ENCODE assay signal across 10 cellular contexts in genomic region chr11:66112041-66112491, GRCh38. TPM values are rescaled to one million over a fixed set of nuclear protein-coding genes. Genes with fewer than 3 reads are reported as not detected.
DNase-seq lines count a peak whose midpoint lies in the region; ATAC-seq lines count a peak whose summit lies in the region.
"Had no signal": no experiment of that assay in that cellular context is flagged by ENCODE, and none has a peak within 500 bp of the region (broad histone marks: within the 10 kb centered on the region; RNA-seq: fewer than 3 reads in every experiment).

No MANE protein-coding gene starts in this region.

- H3K4me3 ChIP-seq in MG63 (no peak overlapping the region), aorta (ENCODE audit: low read length in 2 of 2) (no peak overlapping the region)

- H3K9me3 ChIP-seq in MG63 (no peaks in the 10 kb centered on the region), aorta (ENCODE audit: control insufficient read depth, low read length) (no peaks in the 10 kb centered on the region)

- 67 to 71% methylated on average over 9 of the region's 9 CpGs for WGBS in aorta, 2 donors

- H3K27me3 Mint-ChIP-seq in activated T-cell treated with anti-CD3 and anti-CD28 coated beads, Interleukin-2, amount 50 U/mL, for 72 hours (ENCODE audit: low read depth), result no peaks in the 10 kb centered on the region
- H3K27me3 Mint-ChIP-seq in stimulated activated naive CD8-positive, alpha-beta T cell treated with anti-CD3 and anti-CD28 coated beads, Interleukin-15, amount 100 ng/mL, for 72 hours, result no peaks in the 10 kb centered on the region

- no peak for ATAC-seq in activated T-cell treated with anti-CD3 and anti-CD28 coated beads, Interleukin-2, amount 50 U/mL, for 72 hours (replicated peaks in 1 of 2)
- ATAC-seq in left cardiac atrium, result peak; percentile 17 to 64
- ATAC-seq in stimulated activated naive CD8-positive, alpha-beta T cell treated with anti-CD3 and anti-CD28 coated beads, Interleukin-15, amount 100 ng/mL, for 72 hours, result no peak
- no peak for ATAC-seq in aorta (ENCODE audit: low FRiP score)

- DNase-seq in activated T-cell treated with anti-CD3 and anti-CD28 coated beads, Interleukin-2, amount 50 U/mL, for 72 hours, result no peak
- no peak for DNase-seq in activated T-cell treated with anti-CD3 and anti-CD28 coated beads, Interleukin-2, amount 50 U/mL, for 48 hours
- DNase-seq in SK-MEL-5 (ENCODE audit: low read depth, low spot score) (peak; percentile 7), left cardiac atrium (no peak), MG63 (no peak), hippocampal formation (lab: John Stamatoyannopoulos, UW) (no peak), aorta (no peak)
- DNase-seq in stimulated activated naive CD8-positive, alpha-beta T cell treated with anti-CD3 and anti-CD28 coated beads, Interleukin-15, amount 100 ng/mL, for 72 hours, result no peak
- DNase-seq: COR-L47, SHP77 had no signal

- in situ Hi-C loops in SK-MEL-5 (cut with HindIII; ENCODE audit: low pct_unique_long_range_greater_than_20kb, low sequenced_read_pairs), result no loop called here

- H3K4me3 Mint-ChIP-seq in activated T-cell treated with anti-CD3 and anti-CD28 coated beads, Interleukin-2, amount 50 U/mL, for 72 hours, result peak overlapping the region in 1 of 2 donors; percentile 57
- peak overlapping the region; percentile 2 to 50 for H3K4me3 Mint-ChIP-seq in stimulated activated naive CD8-positive, alpha-beta T cell treated with anti-CD3 and anti-CD28 coated beads, Interleukin-15, amount 100 ng/mL, for 72 hours

- H3K27me3 ChIP-seq in MG63 (no peaks in the 10 kb centered on the region), aorta (ENCODE audit: control insufficient read depth in 1 of 2, insufficient read depth in 2 of 2, low read length in 1 of 2) (no peaks in the 10 kb centered on the region)

- no peaks in the 10 kb centered on the region for H3K9me3 Mint-ChIP-seq in activated T-cell treated with anti-CD3 and anti-CD28 coated beads, Interleukin-2, amount 50 U/mL, for 72 hours
- H3K9me3 Mint-ChIP-seq in stimulated activated naive CD8-positive, alpha-beta T cell treated with anti-CD3 and anti-CD28 coated beads, Interleukin-15, amount 100 ng/mL, for 72 hours, result no peaks in the 10 kb centered on the region

- H3K27ac Mint-ChIP-seq in activated T-cell treated with anti-CD3 and anti-CD28 coated beads, Interleukin-2, amount 50 U/mL, for 72 hours, result peak overlapping the region; percentile 98
- peak overlapping the region; percentile 2 to 67 for H3K27ac Mint-ChIP-seq in stimulated activated naive CD8-positive, alpha-beta T cell treated with anti-CD3 and anti-CD28 coated beads, Interleukin-15, amount 100 ng/mL, for 72 hours

- H3K4me1 ChIP-seq in aorta (ENCODE audit: control insufficient read depth in 1 of 2, insufficient read depth in 2 of 2, low read length in 2 of 2), result peaks cover 2 to 8% of the 10 kb centered on the region in 2 donors

- no peak overlapping the region for H3K27ac ChIP-seq in aorta (ENCODE audit: low read depth in 1 of 2, low read length in 2 of 2)

- intact Hi-C loops in left cardiac atrium (cut with DNase I), result no loop called here
- intact Hi-C loops in aorta (cut with DNase I), result no loop called here

- peaks cover 0 to 7% of the 10 kb centered on the region in 2 donors for H3K36me3 Mint-ChIP-seq in activated T-cell treated with anti-CD3 and anti-CD28 coated beads, Interleukin-2, amount 50 U/mL, for 72 hours (ENCODE audit: insufficient read depth in 2 of 2)

- H3K36me3 ChIP-seq in MG63 (peaks cover 3% of the 10 kb centered on the region), aorta (ENCODE audit: control insufficient read depth in 1 of 2, insufficient read depth in 2 of 2, low read length in 1 of 2) (peaks cover 0 to 1% of the 10 kb centered on the region in 2 donors)

- peaks cover 95% of the 10 kb centered on the region for H3K4me1 Mint-ChIP-seq in activated T-cell treated with anti-CD3 and anti-CD28 coated beads, Interleukin-2, amount 50 U/mL, for 72 hours (ENCODE audit: low read depth)
- H3K4me1 Mint-ChIP-seq in stimulated activated naive CD8-positive, alpha-beta T cell treated with anti-CD3 and anti-CD28 coated beads, Interleukin-15, amount 100 ng/mL, for 72 hours, result peaks cover 93% of the 10 kb centered on the region

RNA-seq across cellular contexts. Expression of gene PACS1, which starts 42.0 kb away (rescaled TPM):
- total RNA-seq in activated T-cell treated with anti-CD3 and anti-CD28 coated beads, Interleukin-2, amount 50 U/mL, for 72 hours, result 100 to 1,000 TPM; 104 to 114 TPM
- 9.0 and 12.0 TPM in 2 replicates for total RNA-seq in SK-MEL-5 (2014; rRNA removed; shearing (Covaris generic))
- 37.3 and 47.6 TPM in 2 replicates for polyA plus RNA-seq in SK-MEL-5 (2015; cell fraction: cytosol; rRNA removed)
- polyA plus RNA-seq in SK-MEL-5 (2015; cell fraction: nucleus; rRNA removed), result 24.7 and 41.4 TPM in 2 replicates
- total RNA-seq in left cardiac atrium (10 to 100 TPM; 51.6 to 74.4 TPM), aorta (100 to 1,000 TPM in 1 of 2 donors, 10 to 100 TPM in 1; 85.7 to 119 TPM)
- total RNA-seq in MG63 (2014; rRNA removed; shearing (Covaris generic); ENCODE audit: low replicate concordance), result 2.6 and 11.2 TPM in 2 replicates
- 10 to 100 TPM; 16.2 to 32.5 TPM for polyA plus RNA-seq in aorta

RNA-seq across cellular contexts. Expression of gene SF3B2, which starts 59.9 kb away (rescaled TPM):
- total RNA-seq in activated T-cell treated with anti-CD3 and anti-CD28 coated beads, Interleukin-2, amount 50 U/mL, for 72 hours, result 100 to 1,000 TPM; 222 to 223 TPM
- total RNA-seq in SK-MEL-5 (2014; rRNA removed; shearing (Covaris generic)), result 103 and 118 TPM in 2 replicates
- 187 and 206 TPM in 2 replicates for polyA plus RNA-seq in SK-MEL-5 (2015; cell fraction: cytosol; rRNA removed)
- 84.5 and 88.8 TPM in 2 replicates for polyA plus RNA-seq in SK-MEL-5 (2015; cell fraction: nucleus; rRNA removed)
- total RNA-seq in left cardiac atrium, result 100 to 1,000 TPM in 1 of 2 donors, 10 to 100 TPM in 1; 78.7 to 101 TPM
- 134 and 174 TPM in 2 replicates for total RNA-seq in MG63 (2014; rRNA removed; shearing (Covaris generic); ENCODE audit: low replicate concordance)
- total RNA-seq in aorta, result 100 to 1,000 TPM; 141 to 146 TPM
- 100 to 1,000 TPM in 1 of 2 donors, 10 to 100 TPM in 1; 59.0 to 126 TPM for polyA plus RNA-seq in aorta

Comparison
In these comparisons a context has a peak if more than half of its experiments do, and no peak if none do; other contexts are left out.
1. ATAC-seq: peak in left cardiac atrium (2 of 2); none in activated T-cell treated with anti-CD3 and anti-CD28 coated beads, Interleukin-2, amount 50 U/mL, for 72 hours (0 of 2), stimulated activated naive CD8-positive, alpha-beta T cell treated with anti-CD3 and anti-CD28 coated beads, Interleukin-15, amount 100 ng/mL, for 72 hours (single experiment) and aorta (single experiment).